20 cellular contexts compared by ENCODE assay signal in genomic region chr10:49207113-49207512, GRCh38.
DNase-seq lines count a peak whose midpoint lies in the region; ATAC-seq lines count a peak whose summit lies in the region.
"Had no signal": no experiment of that assay in that cellular context is flagged by ENCODE, and none has a peak within 500 bp of the region (broad histone marks: within the 10 kb centered on the region; RNA-seq: fewer than 3 reads in every experiment).

No MANE protein-coding gene starts in this region.

- H3K27me3 Mint-ChIP-seq in stimulated activated naive B cell treated with anti-CD40 and anti-IgM and Interleukin-4, amounts not matched to agents 10 μg/mL and 1 μg/mL and 100 μg/mL, for 72 hours: peaks cover 23 to 33% of the 10 kb centered on the region in 2 donors

- peaks cover 6 to 12% of the 10 kb centered on the region in 2 donors for H3K4me1 Mint-ChIP-seq in stimulated activated naive B cell treated with anti-CD40 and anti-IgM and Interleukin-4, amounts not matched to agents 10 μg/mL and 1 μg/mL and 100 μg/mL, for 72 hours

- peaks cover 5 to 6% of the 10 kb centered on the region in 2 donors for H3K9me3 Mint-ChIP-seq in stimulated activated naive B cell treated with anti-CD40 and anti-IgM and Interleukin-4, amounts not matched to agents 10 μg/mL and 1 μg/mL and 100 μg/mL, for 72 hours
- H3K9me3 Mint-ChIP-seq: activated T-cell treated with anti-CD3 and anti-CD28 coated beads, Interleukin-2, amount 50 U/mL, for 24 hours; effector memory CD8-positive, alpha-beta T cell had no signal

- no peak overlapping the region for H3K27ac Mint-ChIP-seq in stimulated activated naive B cell treated with anti-CD40 and anti-IgM and Interleukin-4, amounts not matched to agents 10 μg/mL and 1 μg/mL and 100 μg/mL, for 72 hours
- H3K27ac Mint-ChIP-seq: activated T-cell treated with anti-CD3 and anti-CD28 coated beads, Interleukin-2, amount 50 U/mL, for 24 hours; effector memory CD8-positive, alpha-beta T cell had no signal

- ATAC-seq in GM18873 (IDR thresholded peaks at IDR 0.05; ENCODE audit: low FRiP score, unreplicated experiment) (peak; percentile 70), GM21786 (IDR thresholded peaks at IDR 0.05; ENCODE audit: unreplicated experiment) (peak; percentile 57), HG03103 (IDR thresholded peaks at IDR 0.05; ENCODE audit: low read depth, unreplicated experiment) (peak; percentile 53)
- peak; percentile 54 to 64 for ATAC-seq in stimulated activated naive B cell treated with anti-CD40 and anti-IgM and Interleukin-4, amounts not matched to agents 10 μg/mL and 1 μg/mL and 100 μg/mL, for 72 hours (replicated peaks)
- ATAC-seq: activated CD4-positive, CD25-positive, alpha-beta regulatory T cell treated with anti-CD3 and anti-CD28 coated beads, Interleukin-2, amount 50 U/mL, for 24 hours; effector memory CD8-positive, alpha-beta T cell; gastrocnemius medialis; lower lobe of right lung had no signal

- H3K36me3 Mint-ChIP-seq in stimulated activated naive B cell treated with anti-CD40 and anti-IgM and Interleukin-4, amounts not matched to agents 10 μg/mL and 1 μg/mL and 100 μg/mL, for 72 hours: no peaks in the 10 kb centered on the region

- no peak overlapping the region for H3K4me3 Mint-ChIP-seq in stimulated activated naive B cell treated with anti-CD40 and anti-IgM and Interleukin-4, amounts not matched to agents 10 μg/mL and 1 μg/mL and 100 μg/mL, for 72 hours
- H3K4me3 Mint-ChIP-seq: activated T-cell treated with anti-CD3 and anti-CD28 coated beads, Interleukin-2, amount 50 U/mL, for 24 hours; effector memory CD8-positive, alpha-beta T cell had no signal

- no peak for DNase-seq in stimulated activated naive B cell treated with anti-CD40 and anti-IgM and Interleukin-4, amounts not matched to agents 10 μg/mL and 1 μg/mL and 100 μg/mL, for 72 hours
- DNase-seq in stimulated activated CD4-positive, alpha-beta T cell treated with anti-CD3 and anti-CD28 coated beads, Interleukin-2, amount 100 ng/mL, for 24 hours: no peak
- DNase-seq in kidney tubule cell (ENCODE audit: low spot score): no peak
- no peak for DNase-seq in activated CD4-positive, alpha-beta T cell treated with anti-CD3 and anti-CD28 coated beads for 1 hour
- DNase-seq: activated naive CD4-positive, alpha-beta T cell treated with Interleukin-2 at 50 U/mL for 16 hours; activated T-cell treated with anti-CD3 and anti-CD28 coated beads, Interleukin-2, amount 50 U/mL, for 24 hours; effector memory CD8-positive, alpha-beta T cell; gastrocnemius medialis; IMR-90; islet precursor cell; lower lobe of right lung; NCI-H1105 treated with DMSO at 0.1 percent for 48 hours; NCI-H510A; Peyer's patch; posterior cingulate gyrus; uterus had no signal
